In genomic region chr3:14119166-14119510, GRCh38 we compare ENCODE assay signal across 16 cellular contexts. TPM values are rescaled to one million over a fixed set of nuclear protein-coding genes. Genes with fewer than 3 reads are reported as not detected.
A peak's percentile ranks its signal among the peaks of the same experiment; 100 is the strongest.
DNase-seq lines count a peak whose midpoint lies in the region; ATAC-seq and TF ChIP-seq lines count a peak whose summit lies in the region.
"Had no signal": no experiment of that assay in that cellular context is flagged by ENCODE, and none has a peak within 500 bp of the region (broad histone marks: within the 10 kb centered on the region; RNA-seq: fewer than 3 reads in every experiment).

No MANE protein-coding gene starts in this region.

- peaks cover 5 to 19% of the 10 kb centered on the region in 2 donors for H3K4me1 ChIP-seq in esophagus (ENCODE audit: control insufficient read depth in 2 of 2, insufficient read depth in 2 of 2, low read length in 1 of 2)
- H3K4me1 ChIP-seq in suprapubic skin, result peaks cover 53% of the 10 kb centered on the region
- H3K4me1 ChIP-seq: BE2C had no signal

- 43 to 51% methylated on average over 2 of the region's 2 CpGs for WGBS in esophagus, 2 donors
- WGBS in suprapubic skin, result 32% methylated on average over 2 of the region's 2 CpGs

- H3K27me3 ChIP-seq in esophagus (ENCODE audit: control insufficient read depth in 1 of 2, insufficient read depth in 2 of 2, low read length in 2 of 2) (no peaks in the 10 kb centered on the region), suprapubic skin (no peaks in the 10 kb centered on the region)
- H3K27me3 ChIP-seq: BE2C had no signal

- H3K36me3 ChIP-seq in esophagus (ENCODE audit: control insufficient read depth in 2 of 2, insufficient read depth in 2 of 2, low read length in 1 of 2) (peaks cover 6 to 10% of the 10 kb centered on the region in 2 donors), suprapubic skin (peaks cover 27% of the 10 kb centered on the region)
- H3K36me3 ChIP-seq: BE2C had no signal

- TF ChIP-seq CTCF in RWPE1 (conservative IDR thresholded peaks at IDR 0.05; ENCODE audit: low read depth) (no peak), suprapubic skin (IDR thresholded peaks at IDR 0.05) (no peak)

- no peaks in the 10 kb centered on the region for H3K9me3 ChIP-seq in esophagus (ENCODE audit: control insufficient read depth in 2 of 2, insufficient read depth in 1 of 2, low read depth in 1 of 2, low read length in 1 of 2)
- H3K9me3 ChIP-seq in suprapubic skin, result no peaks in the 10 kb centered on the region
- H3K9me3 ChIP-seq: BE2C had no signal

- no peak for DNase-seq in RWPE1 (ENCODE audit: low spot score)
- DNase-seq in suprapubic skin (ENCODE audit: low spot score in 2 of 2), result no peak
- no peak for DNase-seq in H4 (ENCODE audit: low spot score)
- DNase-seq: activated B cell treated with CpG ODN at 0.5 μM for 24 hours; activated CD8-positive, alpha-beta T cell treated with anti-CD3 and anti-CD28 coated beads for 36 hours; activated naive CD4-positive, alpha-beta T cell treated with anti-CD3 and anti-CD28 coated beads, Interleukin-2, amount 50 U/mL, for 16 hours; activated T-cell treated with anti-CD3 and anti-CD28 coated beads, Interleukin-2, amount 50 U/mL, for 24 hours; BE2C; endodermal cell; hippocampal formation; islet precursor cell; NCI-H1105 treated with DMSO at 0.1 percent for 48 hours; T-helper 17 cell had no signal

- POLR2A ChIA-PET in RWPE1 (lab: Yijun Ruan, JAX; ENCODE audit: low non-redundant PET), result no interaction called here

- no peak for TF ChIP-seq POLR2A in suprapubic skin (IDR thresholded peaks at IDR 0.05)

- no peak for TF ChIP-seq EP300 in suprapubic skin (IDR thresholded peaks at IDR 0.05)

- CTCF ChIA-PET in RWPE1 (lab: Yijun Ruan, JAX), result no interaction called here

- no peak for ATAC-seq in GM19035 (IDR thresholded peaks at IDR 0.05; ENCODE audit: unreplicated experiment)
- ATAC-seq: activated CD8-positive, alpha-beta T cell treated with anti-CD3 and anti-CD28 coated beads for 36 hours; natural killer cell treated with Interleukin-12 subunit alpha and Interleukin-12 subunit beta and Interleukin-15 and Interleukin-18, amount 100 ng/mL, for 72 hours; T-helper 17 cell had no signal

- H3K4me3 ChIP-seq in esophagus (ENCODE audit: low read depth in 1 of 2, low read length in 2 of 2) (no peak overlapping the region), suprapubic skin (no peak overlapping the region)

- H3K27ac ChIP-seq in RWPE1 (peak overlapping the region; percentile 87), esophagus (ENCODE audit: low read depth in 2 of 2, low read length in 1 of 2) (peak overlapping the region; percentile 25 to 57), suprapubic skin (peak overlapping the region; percentile 55)

RNA-seq across cellular contexts. Expression of gene CHCHD4, which starts 5.5 kb away (rescaled TPM):
- 10 to 100 TPM in 1 of 2 donors, 1 to 10 TPM in 1; 6.5 to 14.9 TPM for polyA plus RNA-seq in esophagus
- total RNA-seq in suprapubic skin, result 10 to 100 TPM; 11.3 to 16.7 (median 12.5) TPM
- 32.7 and 36.3 TPM in 2 replicates for total RNA-seq in H4 (2014; rRNA removed; shearing (Covaris generic))

RNA-seq across cellular contexts. Expression of gene TMEM43, which starts 5.7 kb away (rescaled TPM):
- 10 to 100 TPM; 41.4 to 45.6 TPM for polyA plus RNA-seq in esophagus
- total RNA-seq in suprapubic skin, result 100 to 1,000 TPM; 206 to 237 (median 219) TPM
- total RNA-seq in H4 (2014; rRNA removed; shearing (Covaris generic)), result 75.6 and 79.7 TPM in 2 replicates

RNA-seq across cellular contexts. Expression of gene XPC, which starts 59.3 kb away (rescaled TPM):
- polyA plus RNA-seq in esophagus, result 10 to 100 TPM; 12.1 to 12.6 TPM
- total RNA-seq in suprapubic skin, result 100 to 1,000 TPM in 1 of 4 donors, 10 to 100 TPM in 3; 49.7 to 176 (median 66.4) TPM
- 17.1 and 22.5 TPM in 2 replicates for total RNA-seq in H4 (2014; rRNA removed; shearing (Covaris generic))

RNA-seq across cellular contexts. Expression of gene LSM3, which starts 59.5 kb away (rescaled TPM):
- 10 to 100 TPM in 1 of 2 donors, 1 to 10 TPM in 1; 5.3 to 10.8 TPM for polyA plus RNA-seq in esophagus
- 10 to 100 TPM in 1 of 4 donors, 1 to 10 TPM in 3; 5.5 to 10.7 (median 8.9) TPM for total RNA-seq in suprapubic skin
- total RNA-seq in H4 (2014; rRNA removed; shearing (Covaris generic)), result 39.2 and 42.7 TPM in 2 replicates
